8 cellular contexts compared by ENCODE assay signal in the genomic region with DNA sequence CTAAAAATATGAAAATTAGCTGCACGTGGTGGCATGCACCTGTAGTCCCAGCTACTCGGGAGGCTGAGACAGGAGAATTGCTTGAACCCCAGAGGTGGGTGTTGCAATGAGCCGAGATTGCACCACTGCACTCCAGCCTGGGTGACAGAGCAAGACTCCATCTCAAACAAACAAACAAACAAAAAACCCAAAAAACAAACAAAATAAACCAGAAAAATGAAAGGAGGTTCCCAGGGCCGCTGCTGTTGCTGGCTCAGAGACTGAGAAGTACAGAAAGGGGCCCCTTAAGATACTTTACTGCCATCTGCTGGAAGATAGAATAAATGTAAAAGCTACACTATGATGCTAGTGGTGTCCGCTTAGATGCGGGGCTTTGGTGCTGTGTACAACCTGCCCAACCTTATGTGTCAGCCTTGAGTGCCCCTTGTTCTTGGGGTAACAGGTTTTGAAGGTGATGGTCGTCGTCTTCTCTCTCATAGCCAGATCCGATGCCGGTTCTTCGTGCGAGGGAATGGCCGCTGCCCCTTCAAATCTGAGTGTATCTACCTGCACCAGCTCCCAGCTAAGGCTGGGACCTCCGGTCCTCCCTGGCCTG. TPM values are rescaled to one million over a fixed set of nuclear protein-coding genes. Genes with fewer than 3 reads are reported as not detected.
DNase-seq lines count a peak whose midpoint lies in the region; ATAC-seq and TF ChIP-seq lines count a peak whose summit lies in the region.

No MANE protein-coding gene starts in this region.

- H3K27me3 Mint-ChIP-seq in activated T-helper 17 cell treated with anti-CD3 and anti-CD28 coated beads, Interleukin-2, amount 50 U/mL, for 72 hours: no peaks in the 10 kb centered on the region

- H3K4me1 Mint-ChIP-seq in activated T-helper 17 cell treated with anti-CD3 and anti-CD28 coated beads, Interleukin-2, amount 50 U/mL, for 72 hours: peaks cover 7% of the 10 kb centered on the region

- no peaks in the 10 kb centered on the region for H3K9me3 ChIP-seq in psoas muscle

- WGBS in psoas muscle, 3 donors: 32 to 37% (median 33%) methylated on average over 14 of the region's 14 CpGs

- H3K4me3 Mint-ChIP-seq in activated T-helper 17 cell treated with anti-CD3 and anti-CD28 coated beads, Interleukin-2, amount 50 U/mL, for 72 hours: peak overlapping the region; percentile 20

- no peaks in the 10 kb centered on the region for H3K27me3 ChIP-seq in psoas muscle (ENCODE audit: insufficient read depth in 3 of 3, low read length in 2 of 3)

- peak; percentile 63 for ATAC-seq in activated T-helper 17 cell treated with anti-CD3 and anti-CD28 coated beads, Interleukin-2, amount 50 U/mL, for 72 hours (replicated peaks)
- ATAC-seq in psoas muscle: peak; percentile 45 to 68 (median 66)

- intact Hi-C loops in head of caudate nucleus (cut with DNase I): no loop called here
- intact Hi-C loops in psoas muscle (cut with DNase I): loop anchor here in 1 of 2 donors (1.0 kb wide), 2 partner anchors 107 to 152 kb away; partner anchors contain the start of genes DEF6 and PPARD

- no peak overlapping the region for H3K27ac ChIP-seq in psoas muscle

- no peak overlapping the region for H3K4me3 ChIP-seq in psoas muscle

- DNase-seq in 8988T (peak; percentile 72), GM10266 (ENCODE audit: extremely low spot score) (peak; percentile 90), KG1 (lab: John Stamatoyannopoulos, UW) (peak; percentile 21), NOMO-1 treated with DMSO at 0.1 percent for 48 hours (lab: John Stamatoyannopoulos, UW; ENCODE audit: unreplicated experiment) (peak; percentile 83), head of caudate nucleus (peak in 27 of 42 donors; percentile 19 to 72 (median 38)), psoas muscle (no peak), foreskin melanocyte (no peak)

- peak; percentile 56 for TF ChIP-seq CTCF in GM10266 (IDR thresholded peaks at IDR 0.05; ENCODE audit: control insufficient read depth, insufficient read depth, low read depth, missing control alignments)
- TF ChIP-seq CTCF in psoas muscle (IDR thresholded peaks at IDR 0.05): peak; percentile 79

- H3K9me3 Mint-ChIP-seq in activated T-helper 17 cell treated with anti-CD3 and anti-CD28 coated beads, Interleukin-2, amount 50 U/mL, for 72 hours: no peaks in the 10 kb centered on the region

- H3K4me1 ChIP-seq in psoas muscle: peaks cover 19% of the 10 kb centered on the region

- H3K36me3 Mint-ChIP-seq in activated T-helper 17 cell treated with anti-CD3 and anti-CD28 coated beads, Interleukin-2, amount 50 U/mL, for 72 hours (ENCODE audit: low read depth): no peaks in the 10 kb centered on the region

- no peaks in the 10 kb centered on the region for H3K36me3 ChIP-seq in psoas muscle (ENCODE audit: insufficient read depth in 1 of 2, low read depth in 1 of 2)

- H3K27ac Mint-ChIP-seq in activated T-helper 17 cell treated with anti-CD3 and anti-CD28 coated beads, Interleukin-2, amount 50 U/mL, for 72 hours: no peak overlapping the region

RNA-seq across cellular contexts. Expression of gene FANCE, which starts 2.8 kb away (rescaled TPM):
- 10 to 100 TPM in 1 of 2 donors, 1 to 10 TPM in 1; 8.4 to 18.2 TPM for total RNA-seq in activated T-helper 17 cell treated with anti-CD3 and anti-CD28 coated beads, Interleukin-2, amount 50 U/mL, for 72 hours
- 1 to 10 TPM; 5.7 to 9.3 (median 8.1) TPM for total RNA-seq in psoas muscle
- polyA plus RNA-seq in psoas muscle: 10 to 100 TPM in 1 of 3 donors, 1 to 10 TPM in 2; 3.8 to 15.2 (median 4.5) TPM

RNA-seq across cellular contexts. Expression of gene RPL10A, which starts 18.8 kb away (rescaled TPM):
- total RNA-seq in activated T-helper 17 cell treated with anti-CD3 and anti-CD28 coated beads, Interleukin-2, amount 50 U/mL, for 72 hours: 1,000 to 10,000 TPM; 1,667 to 1,900 TPM
- total RNA-seq in psoas muscle: 100 to 1,000 TPM; 668 to 832 (median 736) TPM
- polyA plus RNA-seq in psoas muscle: 1,000 to 10,000 TPM in 2 of 3 donors, 100 to 1,000 TPM in 1; 918 to 1,629 (median 1,240) TPM

RNA-seq across cellular contexts. Expression of gene TEAD3, which starts 47.5 kb away (rescaled TPM):
- total RNA-seq in activated T-helper 17 cell treated with anti-CD3 and anti-CD28 coated beads, Interleukin-2, amount 50 U/mL, for 72 hours: 1 to 10 TPM in 1 of 2 donors, under 1 TPM in 1; 0.80 to 1.8 TPM
- 10 to 100 TPM; 23.0 to 44.3 (median 26.2) TPM for total RNA-seq in psoas muscle
- 10 to 100 TPM; 12.1 to 15.8 (median 14.5) TPM for polyA plus RNA-seq in psoas muscle

Comparison
In these comparisons a context has a peak if more than half of its experiments do, and no peak if none do; other contexts are left out.
1. DNase-seq: peak in 8988T (single experiment), GM10266 (single experiment), KG1 (single experiment), NOMO-1 treated with DMSO at 0.1 percent for 48 hours (single experiment) and head of caudate nucleus (27 of 42); none in psoas muscle (0 of 2) and foreskin melanocyte (single experiment).
2. RNA of gene TEAD3, which starts 47.5 kb away (total RNA-seq): 23.0 to 44.3 TPM in psoas muscle; 0.80 to 1.8 TPM in activated T-helper 17 cell treated with anti-CD3 and anti-CD28 coated beads, Interleukin-2, amount 50 U/mL, for 72 hours; every median in the first group is over 4 times any median in the second.